In the genomic region with DNA sequence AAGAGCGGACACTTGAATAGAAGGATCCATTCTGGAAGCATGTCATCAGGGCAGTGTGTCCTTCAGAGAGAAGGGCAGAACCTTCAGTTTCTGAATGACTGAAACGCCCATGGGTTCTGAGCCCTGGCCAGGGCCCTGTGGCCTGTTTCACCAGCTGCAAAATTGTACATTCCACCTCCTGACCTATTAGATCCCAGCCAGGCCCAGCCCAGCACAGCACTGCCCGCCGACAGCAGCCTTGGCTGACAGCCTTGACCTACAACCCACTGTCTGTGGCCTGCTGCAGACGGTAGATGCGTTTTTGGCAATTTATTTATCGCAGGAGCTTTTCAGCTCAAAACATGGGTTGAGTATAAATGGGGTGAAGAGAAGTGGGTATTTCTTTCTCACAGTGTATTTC, we compare ENCODE assay signal across 24 cellular contexts.
"Had no signal": no experiment of that assay in that cellular context is flagged by ENCODE, and none has a peak within 500 bp of the region (broad histone marks: within the 10 kb centered on the region; RNA-seq: fewer than 3 reads in every experiment).

No MANE protein-coding gene starts in this region.

- H3K27me3 ChIP-seq: adrenal gland, breast epithelium had no signal

- H3K4me3 Mint-ChIP-seq: activated CD4-positive, alpha-beta T cell treated with anti-CD3 and anti-CD28 coated beads for 36 hours; activated CD8-positive, alpha-beta T cell treated with anti-CD3 and anti-CD28 coated beads for 36 hours; activated naive CD8-positive, alpha-beta T cell treated with anti-CD3 and anti-CD28 coated beads, Interleukin-2, amount 10 ng/mL, durations not matched to agents 7 days and 5 days had no signal

- H3K36me3 ChIP-seq: adrenal gland, breast epithelium, SJCRH30, WERI-Rb-1 had no signal

- H3K27ac ChIP-seq: adrenal gland, breast epithelium, SJCRH30, WERI-Rb-1 had no signal

- H3K27ac Mint-ChIP-seq: activated CD4-positive, alpha-beta T cell treated with anti-CD3 and anti-CD28 coated beads for 36 hours; activated CD8-positive, alpha-beta T cell treated with anti-CD3 and anti-CD28 coated beads for 36 hours; activated naive CD8-positive, alpha-beta T cell treated with anti-CD3 and anti-CD28 coated beads, Interleukin-2, amount 10 ng/mL, durations not matched to agents 7 days and 5 days had no signal

- H3K4me1 ChIP-seq: breast epithelium had no signal

- H3K9me3 ChIP-seq: adrenal gland, breast epithelium, SJCRH30, SK-N-SH had no signal

- H3K4me3 ChIP-seq: adrenal gland, breast epithelium, SJCRH30 had no signal

- H3K36me3 Mint-ChIP-seq: activated naive CD8-positive, alpha-beta T cell treated with anti-CD3 and anti-CD28 coated beads, Interleukin-2, amount 10 ng/mL, durations not matched to agents 7 days and 5 days had no signal

- DNase-seq: activated CD4-positive, alpha-beta T cell treated with anti-CD3 and anti-CD28 coated beads for 36 hours; activated CD4-positive, alpha-beta T cell treated with anti-CD3 and anti-CD28 coated beads, Interleukin-2, amount 50 U/mL, for 1 hour; activated CD8-positive, alpha-beta memory T cell treated with anti-CD3 and anti-CD28 coated beads, Interleukin-2, amount 50 U/mL, for 48 hours; activated CD8-positive, alpha-beta T cell treated with anti-CD3 and anti-CD28 coated beads for 36 hours; activated naive CD4-positive, alpha-beta T cell treated with anti-CD3 and anti-CD28 coated beads, Interleukin-2, amount 50 U/mL, for 16 hours; activated naive CD8-positive, alpha-beta T cell treated with anti-CD3 and anti-CD28 coated beads, Interleukin-2, amount 10 ng/mL, durations not matched to agents 7 days and 5 days; activated T-cell treated with anti-CD3 and anti-CD28 coated beads, Interleukin-2, amount 50 U/mL, for 1 hour; anterior cingulate cortex; caudate nucleus; Karpas-422; MM.1S; NCI-H1048; NCI-H1930; NK-92 treated with Interleukin-12 subunit alpha and Interleukin-12 subunit beta, amount 100 ng/mL, for 24 hours; OCI-M1; Right ventricle myocardium superior; RPMI8226; SJCRH30; SK-N-SH; T-helper 1 cell; WERI-Rb-1 had no signal

- H3K9me3 Mint-ChIP-seq: activated CD8-positive, alpha-beta T cell treated with anti-CD3 and anti-CD28 coated beads for 36 hours; activated naive CD8-positive, alpha-beta T cell treated with anti-CD3 and anti-CD28 coated beads, Interleukin-2, amount 10 ng/mL, durations not matched to agents 7 days and 5 days had no signal

- ATAC-seq: activated CD4-positive, alpha-beta T cell treated with anti-CD3 and anti-CD28 coated beads for 36 hours; activated CD8-positive, alpha-beta T cell treated with anti-CD3 and anti-CD28 coated beads for 36 hours; Panc1 had no signal
